Comparison of ENCODE assay signal across 12 cellular contexts in the genomic region with DNA sequence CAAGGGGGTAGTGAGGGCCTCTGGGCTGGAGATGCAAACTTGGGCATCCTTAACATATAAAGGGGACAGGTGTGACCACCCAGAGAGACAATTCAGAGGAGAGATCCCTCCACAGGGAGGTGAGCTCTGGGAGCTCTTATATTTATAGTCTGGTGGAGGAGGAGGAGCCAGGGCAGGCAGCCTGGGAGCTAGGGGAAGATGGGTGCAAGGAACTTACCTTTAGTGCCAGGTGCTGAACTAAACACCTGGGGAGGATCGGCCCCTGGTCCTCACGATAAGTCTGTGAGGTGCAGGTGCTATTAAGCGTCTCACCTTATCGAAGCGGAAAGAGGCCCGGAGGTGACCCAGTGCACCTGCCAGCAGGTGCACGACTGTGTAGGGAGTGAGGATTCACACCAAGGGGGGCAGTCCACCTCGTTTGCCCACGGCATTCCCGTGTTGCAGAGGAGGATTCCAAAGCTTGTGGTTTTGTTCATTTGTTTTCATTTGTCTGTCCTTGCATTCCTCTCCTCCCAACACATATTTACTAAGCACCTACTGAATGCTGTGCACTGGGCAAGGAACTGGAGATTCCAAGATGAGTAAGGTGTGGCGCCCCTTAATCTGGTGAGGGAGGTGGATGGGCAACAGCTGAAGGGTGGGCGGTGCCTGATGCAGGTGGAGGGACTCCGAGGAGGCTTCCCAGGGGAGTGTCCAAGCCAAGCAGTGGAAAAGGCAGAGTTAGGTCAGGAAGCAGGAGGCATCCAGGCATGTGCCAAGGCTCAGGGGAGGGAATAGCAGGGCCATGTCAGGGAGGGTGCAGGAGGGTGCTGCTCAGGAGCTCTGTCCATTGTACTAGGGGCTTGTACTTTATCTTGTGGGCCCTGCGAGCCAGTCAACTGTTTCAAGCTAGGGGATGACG. TPM values are rescaled to one million over a fixed set of nuclear protein-coding genes. Genes with fewer than 3 reads are reported as not detected.
DNase-seq lines count a peak whose midpoint lies in the region; ATAC-seq and TF ChIP-seq lines count a peak whose summit lies in the region.
"Had no signal": no experiment of that assay in that cellular context is flagged by ENCODE, and none has a peak within 500 bp of the region (broad histone marks: within the 10 kb centered on the region; RNA-seq: fewer than 3 reads in every experiment).

No MANE protein-coding gene starts in this region.

- intact Hi-C loops in esophagus squamous epithelium (cut with DNase I), result no loop called here

- 40 to 54% methylated on average over 14 of the region's 15 CpGs for WGBS in esophagus squamous epithelium, 2 donors
- no CpG with 5 or more reads among the region's 15 CpGs for WGBS in trophoblast cell (ENCODE audit: extremely low coverage, insufficient coverage, insufficient read length)

- H4K12ac ChIP-seq in trophoblast cell (ENCODE audit: low read depth, low read length), result no peak overlapping the region

- H3K4me1 ChIP-seq in esophagus squamous epithelium, result peaks cover 36 to 90% (median 57%) of the 10 kb centered on the region in 3 donors
- H3K4me1 ChIP-seq in trophoblast cell (ENCODE audit: control insufficient read depth in 1 of 2, insufficient read depth in 2 of 2, low read length in 2 of 2), result peaks cover 4 to 8% of the 10 kb centered on the region in 2 experiments

- no peak overlapping the region for H2BK120ac ChIP-seq in trophoblast cell (ENCODE audit: insufficient read depth, low read length, poor library complexity)

- no peak for TF ChIP-seq CTCF in esophagus squamous epithelium (IDR thresholded peaks at IDR 0.05)

- no peak overlapping the region for H3K4me2 ChIP-seq in trophoblast cell (ENCODE audit: low read length)

- H3K9ac ChIP-seq in trophoblast cell (ENCODE audit: low read length), result no peak overlapping the region

- no peaks in the 10 kb centered on the region for H3K79me1 ChIP-seq in trophoblast cell (ENCODE audit: low read length)

- H3K27me3 ChIP-seq in esophagus squamous epithelium (no peaks in the 10 kb centered on the region), trophoblast cell (ENCODE audit: insufficient read depth, low read length) (no peaks in the 10 kb centered on the region)

- H2BK12ac ChIP-seq in trophoblast cell (ENCODE audit: low read length), result no peak overlapping the region

- TF ChIP-seq POLR2A in esophagus squamous epithelium (IDR thresholded peaks at IDR 0.05), result no peak

- H3K27ac ChIP-seq in esophagus squamous epithelium (peak overlapping the region; percentile 81 to 92 (median 88)), trophoblast cell (ENCODE audit: low read depth, low read length) (no peak overlapping the region)

- H3K18ac ChIP-seq in trophoblast cell (ENCODE audit: low read length), result no peak overlapping the region

- H2BK5ac ChIP-seq in trophoblast cell (ENCODE audit: low read depth, low read length, poor library complexity), result no peak overlapping the region

- H3K4me3 ChIP-seq in esophagus squamous epithelium (no peak overlapping the region), trophoblast cell (ENCODE audit: low read depth, low read length) (no peak overlapping the region)

- H3K23ac ChIP-seq in trophoblast cell (ENCODE audit: low read length), result no peak overlapping the region

- no peak overlapping the region for H2AFZ ChIP-seq in trophoblast cell (ENCODE audit: insufficient read depth, low read length, poor library complexity)

- H3K9me3 ChIP-seq in esophagus squamous epithelium, result no peaks in the 10 kb centered on the region
- no peaks in the 10 kb centered on the region for H3K9me3 ChIP-seq in trophoblast cell (ENCODE audit: insufficient read depth, low read depth, low read length)

- H4K91ac ChIP-seq in trophoblast cell (ENCODE audit: low read depth, low read length), result no peak overlapping the region

- no peaks in the 10 kb centered on the region for H3K79me2 ChIP-seq in trophoblast cell (ENCODE audit: control insufficient read depth, insufficient read depth, low read length, poor library complexity)

- H3K14ac ChIP-seq in trophoblast cell (ENCODE audit: low read length), result no peak overlapping the region

- ATAC-seq in GM21723 (IDR thresholded peaks at IDR 0.05; ENCODE audit: unreplicated experiment), result no peak

- H4K8ac ChIP-seq in trophoblast cell (ENCODE audit: low read depth, low read length), result no peak overlapping the region

- H2AK5ac ChIP-seq in trophoblast cell (ENCODE audit: low read length), result no peak overlapping the region

- DNase-seq in DMS79 (lab: John Stamatoyannopoulos, UW), result peak; percentile 74
- DNase-seq in NCI-H2196 (lab: John Stamatoyannopoulos, UW; ENCODE audit: unreplicated experiment), result peak; percentile 54
- DNase-seq in esophagus squamous epithelium (lab: John Stamatoyannopoulos, UW), result no peak
- no peak for DNase-seq in trophoblast cell
- DNase-seq in middle frontal gyrus (ENCODE audit: extremely low spot score, low spot score), result no peak
- no peak for DNase-seq in DMS114 treated with DMSO at 0.1 percent for 48 hours (lab: John Stamatoyannopoulos, UW; ENCODE audit: unreplicated experiment)
- DNase-seq in SW 1271 (lab: John Stamatoyannopoulos, UW), result no peak
- DNase-seq: activated B cell treated with CpG ODN at 0.5 μM for 24 hours; activated naive CD4-positive, alpha-beta T cell treated with anti-CD3 and anti-CD28 coated beads, Interleukin-2, amount 10 ng/mL, durations not matched to agents 7 days and 5 days; erythroblast; naive B cell had no signal

- H3K36me3 ChIP-seq in esophagus squamous epithelium (peaks cover 0 to 9% (median 0%) of the 10 kb centered on the region in 3 donors), trophoblast cell (ENCODE audit: control insufficient read depth in 1 of 2, insufficient read depth in 2 of 2, low read length in 2 of 2) (no peaks in the 10 kb centered on the region)

- H3K4ac ChIP-seq in trophoblast cell (ENCODE audit: low read depth, low read length), result peak overlapping the region; percentile 23

RNA-seq across cellular contexts. Expression of gene ARHGEF10L, which starts 11.4 kb away (rescaled TPM):
- total RNA-seq in esophagus squamous epithelium, result 10 to 100 TPM; 30.0 to 61.4 (median 44.7) TPM
- 9.9 TPM in 2 replicates for polyA plus RNA-seq in trophoblast cell (2013)

Comparison
In these comparisons a context has a peak if more than half of its experiments do, and no peak if none do; other contexts are left out.
1. DNase-seq: peak in DMS79 (single experiment) and NCI-H2196 (single experiment); none in esophagus squamous epithelium (single experiment), trophoblast cell (0 of 2), middle frontal gyrus (single experiment), DMS114 treated with DMSO at 0.1 percent for 48 hours (single experiment) and SW 1271 (0 of 2).